Comparison of ENCODE assay signal across 8 cellular contexts in the genomic region with DNA sequence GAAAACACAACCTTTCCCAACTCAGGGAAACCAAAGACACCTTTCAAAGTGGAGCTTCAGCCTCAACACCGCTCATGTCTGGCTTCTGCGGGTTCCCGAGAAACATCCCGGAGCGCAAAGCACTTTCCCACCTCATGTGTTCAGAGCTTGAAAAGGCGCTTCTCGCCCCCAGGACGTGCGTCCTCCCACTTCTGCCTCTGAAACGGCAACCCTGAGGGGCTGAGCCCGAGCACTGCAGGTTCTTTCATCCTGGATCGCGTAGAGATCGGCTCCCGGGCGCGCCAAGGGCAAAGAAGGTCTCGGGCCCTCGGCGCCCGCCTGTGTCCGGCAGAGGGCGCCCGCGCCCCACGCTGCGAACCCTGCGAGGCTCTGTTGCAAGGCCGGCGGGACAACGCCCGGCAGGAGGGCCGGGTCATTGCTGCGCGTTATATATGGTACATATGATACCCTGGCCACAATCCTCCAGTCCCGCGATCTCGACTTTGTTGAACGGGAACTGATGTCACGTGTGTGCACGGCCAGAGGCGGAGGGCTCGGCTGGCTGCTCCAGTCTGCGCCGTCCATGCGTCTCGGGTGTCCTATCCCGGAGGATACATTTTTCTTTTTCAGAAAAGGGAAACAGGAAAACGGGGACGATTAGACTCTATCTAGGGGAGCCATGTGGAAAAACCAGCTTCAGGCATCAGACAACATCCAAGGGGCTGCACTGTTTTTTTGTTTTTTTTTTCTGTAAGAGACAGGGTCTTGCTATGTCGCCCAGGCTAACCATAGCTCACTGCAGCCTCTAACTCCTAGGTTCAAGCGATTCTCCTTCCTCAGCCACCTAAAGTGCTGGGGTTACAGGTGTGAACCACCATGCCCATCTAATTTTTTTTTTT. TPM values are rescaled to one million over a fixed set of nuclear protein-coding genes. Genes with fewer than 3 reads are reported as not detected.
DNase-seq lines count a peak whose midpoint lies in the region; ATAC-seq and TF ChIP-seq lines count a peak whose summit lies in the region.

No MANE protein-coding gene starts in this region.

- H2BK120ac ChIP-seq in neuronal stem cell (ENCODE audit: low read depth, low read length) = no peak overlapping the region

- H3K27me3 ChIP-seq in neuronal stem cell (ENCODE audit: control insufficient read depth in 3 of 3, insufficient read depth in 3 of 3, low read depth in 1 of 3, low read length in 3 of 3) = peaks cover 0 to 9% (median 8%) of the 10 kb centered on the region in 3 experiments
- H3K27me3 ChIP-seq in stomach = no peaks in the 10 kb centered on the region

- H3K27ac ChIP-seq in RWPE1 = peak overlapping the region; percentile 49
- H3K27ac ChIP-seq in neuronal stem cell (replicated peaks; ENCODE audit: low read length) = no peak overlapping the region
- peak overlapping the region in 2 of 5 donors; percentile 24 to 36 for H3K27ac ChIP-seq in stomach

- H3K79me1 ChIP-seq in neuronal stem cell (ENCODE audit: low read depth, low read length) = no peaks in the 10 kb centered on the region

- peak overlapping the region; percentile 11 for H2BK5ac ChIP-seq in neuronal stem cell (ENCODE audit: low read length)

- H3K4me3 Mint-ChIP-seq in Calu3 (ENCODE audit: low read depth, unreplicated experiment) = peak overlapping the region; percentile 71

- peak overlapping the region; percentile 61 for H3K4me2 ChIP-seq in neuronal stem cell (ENCODE audit: insufficient read depth, low read length, poor library complexity, severe bottlenecking)

- H3K4ac ChIP-seq in neuronal stem cell (ENCODE audit: low read length) = no peak overlapping the region

- no peak for TF ChIP-seq EP300 in stomach (IDR thresholded peaks at IDR 0.05)

- no CpG with 5 or more reads among the region's 52 CpGs for WGBS in neuronal stem cell (ENCODE audit: extremely low coverage in 2 of 2, insufficient read length in 2 of 2, insufficient replicate concordance in 1 of 2), 2 donors
- 5 to 6% (median 6%) methylated on average over 47 to 52 of the region's 52 CpGs for WGBS in stomach, 5 donors

- no peak overlapping the region for H2AK5ac ChIP-seq in neuronal stem cell (ENCODE audit: low read depth, low read length)

- peaks cover 0 to 2% of the 10 kb centered on the region in 2 donors for H3K4me1 ChIP-seq in neuronal stem cell (ENCODE audit: control insufficient read depth in 2 of 2, insufficient read depth in 1 of 2, low read depth in 1 of 2, low read length in 2 of 2)
- peaks cover 14 to 17% (median 15%) of the 10 kb centered on the region in 4 donors for H3K4me1 ChIP-seq in stomach

- H2BK15ac ChIP-seq in neuronal stem cell (ENCODE audit: low read length) = no peak overlapping the region

- H3K18ac ChIP-seq in neuronal stem cell (ENCODE audit: low read length) = peak overlapping the region; percentile 85

- no TSS peak for BruUV-seq in Calu3 (replicated peaks; lab: Mats Ljungman, UMichigan)

- no peaks in the 10 kb centered on the region for H3K9me3 Mint-ChIP-seq in Calu3 (ENCODE audit: low read depth, unreplicated experiment)

- H2BK12ac ChIP-seq in neuronal stem cell (ENCODE audit: low read length) = no peak overlapping the region

- peak overlapping the region; percentile 88 for H2AFZ ChIP-seq in neuronal stem cell (ENCODE audit: low read length)

- DNase-seq in Calu3 (peak; percentile 94), Kasumi-1 (lab: John Stamatoyannopoulos, UW) (peak; percentile 65 to 67), RWPE1 (ENCODE audit: low spot score) (peak; percentile 81), activated gamma-delta T cell (lab: John Stamatoyannopoulos, UW) (peak; percentile 51), foreskin melanocyte (peak; percentile 90), neuronal stem cell (ENCODE audit: low spot score) (peak; percentile 82), stomach (peak; percentile 89)

- H3K4me1 Mint-ChIP-seq in Calu3 (ENCODE audit: low read depth, unreplicated experiment) = peaks cover 19% of the 10 kb centered on the region

- peak overlapping the region; percentile 64 for H3K9ac ChIP-seq in neuronal stem cell (ENCODE audit: low read depth, low read length, poor library complexity)

- CTCF ChIA-PET in Calu3 (lab: Charles Lee) (interaction anchor here (0.6 to 2.3 kb wide), 18 partner anchors 8 to 416 kb away, joined by 3 to 14 read pairs (median 5); a partner anchor contains a TSS), RWPE1 (lab: Yijun Ruan, JAX) (interaction anchor here (0.5 to 1.7 kb wide), 33 partner anchors 8 to 718 kb away, joined by 3 to 10 read pairs (median 3); no protein-coding TSS in a partner anchor)

- no peak overlapping the region for H4K8ac ChIP-seq in neuronal stem cell (ENCODE audit: low read depth, low read length)

- H3K14ac ChIP-seq in neuronal stem cell (ENCODE audit: low read length) = no peak overlapping the region

- intact Hi-C loops in Calu3 (cut with micrococcal nuclease; ENCODE audit: unreplicated experiment) (loop anchor here (1.0 to 5.0 kb wide), 3 partner anchors 80 to 416 kb away; no protein-coding TSS in a partner anchor), stomach (cut with DNase I; ENCODE audit: low total_unique reads) (loop anchor here (5.0 kb wide), 2 partner anchors 81 to 286 kb away; a partner anchor contains a TSS)

- no peak overlapping the region for H3K23ac ChIP-seq in neuronal stem cell (ENCODE audit: low read depth, low read length, poor library complexity)

- POLR2A ChIA-PET in RWPE1 (lab: Yijun Ruan, JAX; ENCODE audit: low non-redundant PET) = no interaction called here

- H3K36me3 ChIP-seq in neuronal stem cell (replicated peaks in 1 of 2; ENCODE audit: control insufficient read depth in 2 of 2, insufficient read depth in 2 of 2, low read length in 2 of 2) (peaks cover 0 to 7% of the 10 kb centered on the region in 2 donors), stomach (peaks cover 0 to 9% (median 8%) of the 10 kb centered on the region in 4 donors)

- H3K9me3 ChIP-seq in neuronal stem cell (replicated peaks in 1 of 2; ENCODE audit: control insufficient read depth in 2 of 2, insufficient read depth in 1 of 2, low read depth in 1 of 2, low read length in 2 of 2) = no peaks in the 10 kb centered on the region
- no peaks in the 10 kb centered on the region for H3K9me3 ChIP-seq in stomach

- H3K36me3 Mint-ChIP-seq in Calu3 (ENCODE audit: insufficient read depth, unreplicated experiment) = peaks cover 15% of the 10 kb centered on the region

- no peak overlapping the region for H4K91ac ChIP-seq in neuronal stem cell (ENCODE audit: low read depth, low read length, poor library complexity)

- H3K27ac Mint-ChIP-seq in Calu3 (ENCODE audit: unreplicated experiment) = peak overlapping the region; percentile 58

- no peaks in the 10 kb centered on the region for H3K27me3 Mint-ChIP-seq in Calu3 (ENCODE audit: unreplicated experiment)

- peak; percentile 76 for ATAC-seq in GM21515 (IDR thresholded peaks at IDR 0.05; ENCODE audit: unreplicated experiment)

- peak; percentile 99 for TF ChIP-seq CTCF in Calu3 (IDR thresholded peaks at IDR 0.05; ENCODE audit: unreplicated experiment)
- peak; percentile 98 for TF ChIP-seq CTCF in RWPE1 (conservative IDR thresholded peaks at IDR 0.05; ENCODE audit: low read depth)
- TF ChIP-seq CTCF in stomach (IDR thresholded peaks at IDR 0.05) = peak in 5 of 7 experiments; percentile 88 to 99 (median 97)

- TF ChIP-seq POLR2A in stomach (IDR thresholded peaks at IDR 0.05) = no peak

- peak overlapping the region; percentile 22 to 60 for H3K4me3 ChIP-seq in neuronal stem cell (ENCODE audit: low read length in 2 of 2)
- H3K4me3 ChIP-seq in stomach = peak overlapping the region; percentile 37 to 44 (median 42)

RNA-seq across cellular contexts. Expression of a gene that starts 19.1 kb away (rescaled TPM):
- total RNA-seq in Calu3 (2022) = 24.3 and 28.5 TPM in 2 replicates
- 14.2 TPM for polyA plus RNA-seq in neuronal stem cell (2013, experiment 1 of 2)
- 14.4 TPM for polyA plus RNA-seq in neuronal stem cell (2013, experiment 2 of 2)
- 10 to 100 TPM in 4 of 5 donors, 1 to 10 TPM in 1; 5.8 to 59.4 (median 31.5) TPM for total RNA-seq in stomach
- 10 to 100 TPM; 11.1 to 13.3 (median 11.3) TPM for polyA plus RNA-seq in stomach

RNA-seq across cellular contexts. Expression of a gene that starts 27.2 kb away (rescaled TPM):
- total RNA-seq in Calu3 (2022) (73.1 and 86.0 TPM in 2 replicates), stomach (10 to 100 TPM; 10.3 to 48.7 (median 36.8) TPM)
- 3.2 TPM for polyA plus RNA-seq in neuronal stem cell (2013, experiment 1 of 2)
- polyA plus RNA-seq in neuronal stem cell (2013, experiment 2 of 2) = 3.5 TPM
- polyA plus RNA-seq in stomach = 10 to 100 TPM in 1 of 3 donors, 1 to 10 TPM in 2; 7.6 to 14.1 (median 9.9) TPM
